28 cellular contexts compared by ENCODE assay signal in genomic region chr1:2803931-2804627, GRCh38. TPM values are rescaled to one million over a fixed set of nuclear protein-coding genes. Genes with fewer than 3 reads are reported as not detected.
DNase-seq lines count a peak whose midpoint lies in the region; ATAC-seq and TF ChIP-seq lines count a peak whose summit lies in the region.
"Had no signal": no experiment of that assay in that cellular context is flagged by ENCODE, and none has a peak within 500 bp of the region (broad histone marks: within the 10 kb centered on the region; RNA-seq: fewer than 3 reads in every experiment).

No MANE protein-coding gene starts in this region.

- no peak overlapping the region for H2AFZ ChIP-seq in neuronal stem cell (ENCODE audit: low read length)

- H3K4ac ChIP-seq in neuronal stem cell (ENCODE audit: low read length) = peak overlapping the region; percentile 76

- peak overlapping the region; percentile 89 for H3K14ac ChIP-seq in neuronal stem cell (ENCODE audit: low read length)

- no peak overlapping the region for H3K9ac ChIP-seq in neuronal stem cell (ENCODE audit: low read depth, low read length, poor library complexity)
- H3K9ac ChIP-seq: BLaER1 had no signal

- H3K79me1 ChIP-seq in neuronal stem cell (ENCODE audit: low read depth, low read length) = no peaks in the 10 kb centered on the region

- H3K4me2 ChIP-seq in neuronal stem cell (ENCODE audit: insufficient read depth, low read length, poor library complexity, severe bottlenecking) = no peak overlapping the region
- H3K4me2 ChIP-seq: BLaER1 had no signal

- no CpG with 5 or more reads among the region's 19 CpGs for WGBS in neuronal stem cell (ENCODE audit: extremely low coverage in 2 of 2, insufficient read length in 2 of 2, insufficient replicate concordance in 1 of 2), 2 donors

- peak overlapping the region; percentile 91 for H2AK5ac ChIP-seq in neuronal stem cell (ENCODE audit: low read depth, low read length)

- no peaks in the 10 kb centered on the region for H3K4me1 Mint-ChIP-seq in natural killer cell treated with Interleukin-12 subunit alpha and Interleukin-12 subunit beta and Interleukin-15 and Interleukin-18, amount 100 ng/mL, for 72 hours (ENCODE audit: low read depth in 2 of 2)
- H3K4me1 Mint-ChIP-seq in natural killer cell (peaks cover 4 to 6% of the 10 kb centered on the region in 2 donors), glutamatergic neuron (ENCODE audit: low read depth, unreplicated experiment) (no peaks in the 10 kb centered on the region)

- H3K27ac Mint-ChIP-seq in natural killer cell treated with Interleukin-12 subunit alpha and Interleukin-12 subunit beta and Interleukin-15 and Interleukin-18, amount 100 ng/mL, for 72 hours = no peak overlapping the region
- H3K27ac Mint-ChIP-seq in natural killer cell (no peak overlapping the region), glutamatergic neuron (ENCODE audit: unreplicated experiment) (no peak overlapping the region)
- H3K27ac Mint-ChIP-seq: IgD-negative memory B cell, T-helper 17 cell had no signal

- no peak overlapping the region for H3K4me3 Mint-ChIP-seq in natural killer cell treated with Interleukin-12 subunit alpha and Interleukin-12 subunit beta and Interleukin-15 and Interleukin-18, amount 100 ng/mL, for 72 hours
- H3K4me3 Mint-ChIP-seq in natural killer cell = no peak overlapping the region
- no peak overlapping the region for H3K4me3 Mint-ChIP-seq in glutamatergic neuron (ENCODE audit: unreplicated experiment)
- H3K4me3 Mint-ChIP-seq: IgD-negative memory B cell, T-helper 17 cell had no signal

- no peak overlapping the region for H4K91ac ChIP-seq in neuronal stem cell (ENCODE audit: low read depth, low read length, poor library complexity)

- peak overlapping the region; percentile 71 for H3K18ac ChIP-seq in neuronal stem cell (ENCODE audit: low read length)

- peak overlapping the region; percentile 58 for H2BK12ac ChIP-seq in neuronal stem cell (ENCODE audit: low read length)

- peaks cover 0 to 4% of the 10 kb centered on the region in 2 donors for H3K4me1 ChIP-seq in neuronal stem cell (ENCODE audit: control insufficient read depth in 2 of 2, insufficient read depth in 1 of 2, low read depth in 1 of 2, low read length in 2 of 2)
- H3K4me1 ChIP-seq: adrenal gland, HAP-1, pancreas, transverse colon had no signal

- H3K27ac ChIP-seq in neuronal stem cell (replicated peaks; ENCODE audit: low read length) = no peak overlapping the region
- H3K27ac ChIP-seq: adrenal gland, BLaER1, brain microvascular endothelial cell, dorsolateral prefrontal cortex, pancreas, transverse colon had no signal

- peak; percentile 44 for DNase-seq in natural killer cell treated with Interleukin-12 subunit alpha and Interleukin-12 subunit beta and Interleukin-15 and Interleukin-18, amount 100 ng/mL, for 72 hours (ENCODE audit: low spot score)
- DNase-seq in natural killer cell (no peak), glutamatergic neuron (peak; percentile 11), neuronal stem cell (ENCODE audit: low spot score) (no peak), GDM1 (lab: John Stamatoyannopoulos, UW) (no peak), DMS53 treated with DMSO at 0.1 percent for 48 hours (lab: John Stamatoyannopoulos, UW; ENCODE audit: unreplicated experiment) (no peak)
- DNase-seq: activated CD4-positive, alpha-beta T cell treated with anti-CD3 and anti-CD28 coated beads, Interleukin-2, amount 50 U/mL, for 48 hours; activated naive CD4-positive, alpha-beta T cell treated with Interleukin-2 at 50 U/mL for 16 hours; activated T-cell treated with anti-CD3 and anti-CD28 coated beads, Interleukin-2, amount 50 U/mL, for 48 hours; adrenal gland; brain microvascular endothelial cell; DMS53; foreskin melanocyte; GF-D8; mammary epithelial cell; MV-4-11; NCI-H2171 treated with DMSO at 0.1 percent for 48 hours; NCI-H524; NK-92 treated with Interleukin-12 subunit alpha and Interleukin-12 subunit beta, amount 100 ng/mL, for 24 hours; retina; transverse colon had no signal

- H4K8ac ChIP-seq in neuronal stem cell (ENCODE audit: low read depth, low read length) = no peak overlapping the region

- no peaks in the 10 kb centered on the region for H3K9me3 Mint-ChIP-seq in natural killer cell treated with Interleukin-12 subunit alpha and Interleukin-12 subunit beta and Interleukin-15 and Interleukin-18, amount 100 ng/mL, for 72 hours
- H3K9me3 Mint-ChIP-seq in natural killer cell (no peaks in the 10 kb centered on the region), glutamatergic neuron (ENCODE audit: unreplicated experiment) (peaks cover 2% of the 10 kb centered on the region)
- H3K9me3 Mint-ChIP-seq: IgD-negative memory B cell had no signal

- intact Hi-C loops in natural killer cell (cut with micrococcal nuclease) = no loop called here

- H3K36me3 ChIP-seq in neuronal stem cell (replicated peaks in 1 of 2; ENCODE audit: control insufficient read depth in 2 of 2, insufficient read depth in 2 of 2, low read length in 2 of 2) = no peaks in the 10 kb centered on the region
- H3K36me3 ChIP-seq: adrenal gland, BLaER1, brain microvascular endothelial cell, HAP-1, pancreas, transverse colon had no signal

- no peak overlapping the region for H3K4me3 ChIP-seq in neuronal stem cell (ENCODE audit: low read length in 2 of 2)
- H3K4me3 ChIP-seq: adrenal gland, BLaER1, dorsolateral prefrontal cortex, HAP-1, pancreas, transverse colon had no signal

- no peak for TF ChIP-seq CTCF in natural killer cell (IDR thresholded peaks at IDR 0.05)
- no peak for TF ChIP-seq CTCF in glutamatergic neuron (IDR thresholded peaks at IDR 0.05; ENCODE audit: partially characterized antibody, unreplicated experiment)

- ATAC-seq in natural killer cell treated with Interleukin-12 subunit alpha and Interleukin-12 subunit beta and Interleukin-15 and Interleukin-18, amount 100 ng/mL, for 72 hours = no peak
- ATAC-seq in natural killer cell = no peak
- ATAC-seq in HG03354 (IDR thresholded peaks at IDR 0.05; ENCODE audit: poor library complexity, severe bottlenecking, unreplicated experiment) = no peak
- ATAC-seq: pancreas, T-helper 17 cell had no signal

- H2BK15ac ChIP-seq in neuronal stem cell (ENCODE audit: low read length) = peak overlapping the region; percentile 89

- H3K9me3 ChIP-seq in neuronal stem cell (replicated peaks in 1 of 2; ENCODE audit: control insufficient read depth in 2 of 2, insufficient read depth in 1 of 2, low read depth in 1 of 2, low read length in 2 of 2) = no peaks in the 10 kb centered on the region
- H3K9me3 ChIP-seq: adrenal gland, BLaER1, HAP-1, pancreas, transverse colon had no signal

- peak overlapping the region; percentile 67 for H2BK120ac ChIP-seq in neuronal stem cell (ENCODE audit: low read depth, low read length)

- peak overlapping the region; percentile 39 for H2BK5ac ChIP-seq in neuronal stem cell (ENCODE audit: low read length)

- H3K27me3 ChIP-seq in neuronal stem cell (ENCODE audit: control insufficient read depth in 3 of 3, insufficient read depth in 3 of 3, low read depth in 1 of 3, low read length in 3 of 3) = peaks cover 0 to 59% (median 0%) of the 10 kb centered on the region in 3 experiments
- H3K27me3 ChIP-seq: BLaER1, brain microvascular endothelial cell, pancreas had no signal

- H3K23ac ChIP-seq in neuronal stem cell (ENCODE audit: low read depth, low read length, poor library complexity) = peak overlapping the region; percentile 25

- H3K27me3 Mint-ChIP-seq in natural killer cell treated with Interleukin-12 subunit alpha and Interleukin-12 subunit beta and Interleukin-15 and Interleukin-18, amount 100 ng/mL, for 72 hours = peaks cover 0 to 5% of the 10 kb centered on the region in 2 donors
- H3K27me3 Mint-ChIP-seq in natural killer cell (ENCODE audit: low read depth in 2 of 2) = peaks cover 0 to 5% of the 10 kb centered on the region in 2 donors
- peaks cover 2% of the 10 kb centered on the region for H3K27me3 Mint-ChIP-seq in glutamatergic neuron (ENCODE audit: unreplicated experiment)

- no peaks in the 10 kb centered on the region for H3K36me3 Mint-ChIP-seq in natural killer cell treated with Interleukin-12 subunit alpha and Interleukin-12 subunit beta and Interleukin-15 and Interleukin-18, amount 100 ng/mL, for 72 hours
- H3K36me3 Mint-ChIP-seq in natural killer cell (no peaks in the 10 kb centered on the region), glutamatergic neuron (ENCODE audit: unreplicated experiment) (no peaks in the 10 kb centered on the region)
- H3K36me3 Mint-ChIP-seq: IgD-negative memory B cell had no signal

RNA-seq across cellular contexts. Expression of gene TTC34, which starts 2.6 kb away (rescaled TPM):
- total RNA-seq in natural killer cell treated with Interleukin-12 subunit alpha and Interleukin-12 subunit beta and Interleukin-15 and Interleukin-18, amount 100 ng/mL, for 72 hours = under 1 TPM; 0.40 to 0.56 TPM
- total RNA-seq in natural killer cell (1 to 10 TPM in 2 of 3 donors, under 1 TPM in 1; 0.80 to 1.4 (median 1.2) TPM), glutamatergic neuron (ENCODE audit: unreplicated experiment) (0.74 TPM)
- polyA plus RNA-seq in neuronal stem cell (2013, experiment 1 of 2) = 0.39 TPM
- 0.35 TPM for polyA plus RNA-seq in neuronal stem cell (2013, experiment 2 of 2)

Comparison
In these comparisons a context has a peak if more than half of its experiments do, and no peak if none do; other contexts are left out.
1. DNase-seq: peak in natural killer cell treated with Interleukin-12 subunit alpha and Interleukin-12 subunit beta and Interleukin-15 and Interleukin-18, amount 100 ng/mL, for 72 hours (single experiment) and glutamatergic neuron (single experiment); none in natural killer cell (single experiment), neuronal stem cell (single experiment), GDM1 (single experiment) and DMS53 treated with DMSO at 0.1 percent for 48 hours (single experiment).